Comparison of ENCODE assay signal across 8 cellular contexts in the genomic region with DNA sequence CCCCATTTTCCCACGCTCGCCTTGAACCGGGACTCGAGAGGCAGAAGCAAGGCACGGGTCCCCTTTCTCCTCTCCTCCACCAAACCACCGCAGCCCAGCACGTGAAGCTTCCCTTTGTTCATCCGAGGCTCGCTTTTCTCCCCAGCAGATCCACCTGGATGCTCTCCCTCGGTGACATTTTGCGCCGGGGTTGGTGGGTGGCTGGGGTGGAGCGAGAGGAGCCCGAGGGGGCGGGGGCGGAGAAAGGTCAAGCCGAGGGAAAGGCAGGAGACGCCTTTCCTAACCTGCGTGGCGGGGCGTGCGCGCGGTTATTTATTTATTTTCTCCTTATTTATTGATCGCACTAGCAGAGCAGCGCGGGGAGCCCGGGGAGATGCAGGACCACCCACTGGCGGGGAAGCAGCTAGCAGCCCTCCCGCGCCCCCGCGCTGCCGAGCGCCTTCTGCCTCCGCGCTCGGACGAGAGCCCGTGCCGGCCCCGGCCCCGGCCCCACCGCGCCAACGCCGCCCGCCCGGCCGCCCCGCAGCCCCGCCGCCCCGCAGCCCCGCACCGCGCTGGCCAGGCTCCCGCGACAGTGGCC. TPM values are rescaled to one million over a fixed set of nuclear protein-coding genes. Genes with fewer than 3 reads are reported as not detected.
DNase-seq lines count a peak whose midpoint lies in the region; ATAC-seq and TF ChIP-seq lines count a peak whose summit lies in the region.
"Had no signal": no experiment of that assay in that cellular context is flagged by ENCODE, and none has a peak within 500 bp of the region (broad histone marks: within the 10 kb centered on the region; RNA-seq: fewer than 3 reads in every experiment).

KCND2 (plus strand) TSS at position 280 of the 580 bp plus-strand sequence.

- ATAC-seq in GM18508 (IDR thresholded peaks at IDR 0.05; ENCODE audit: insufficient read depth, unreplicated experiment) (peak; percentile 15), HCT116 (no peak)

- POLR2A ChIA-PET in HCT116 (lab: Charles Lee), result no interaction called here

- H3K4me1 ChIP-seq in HCT116 (ENCODE audit: control insufficient read depth in 1 of 2, insufficient read depth in 2 of 2, low read length in 2 of 2), result no peaks in the 10 kb centered on the region
- peaks cover 7% of the 10 kb centered on the region for H3K4me1 ChIP-seq in mesenchymal stem cell (ENCODE audit: control insufficient read depth, insufficient read depth, low read depth, low read length)
- H3K4me1 ChIP-seq in vagina, result no peaks in the 10 kb centered on the region

- no peak within 1 kb of the TSS for H2BK120ac ChIP-seq in mesenchymal stem cell (ENCODE audit: low read depth, low read length)

- peak within 1 kb of the TSS in 1 of 2 experiments; percentile 44 for H3K14ac ChIP-seq in mesenchymal stem cell (ENCODE audit: low read length in 2 of 2)

- H2AK5ac ChIP-seq in mesenchymal stem cell (ENCODE audit: low read length, severe bottlenecking), result no peak within 1 kb of the TSS

- no peaks in the 10 kb centered on the region for H3K9me2 ChIP-seq in HCT116 (ENCODE audit: insufficient read depth)

- TF ChIP-seq POLR2A in HCT116 (IDR thresholded peaks at IDR 0.05; ENCODE audit: borderline replicate concordance, extremely low read depth, insufficient read depth, insufficient read length), result no peak
- no peak for TF ChIP-seq POLR2A in vagina (IDR thresholded peaks at IDR 0.05)

- RAD21 ChIA-PET in HCT116 (lab: Charles Lee; ENCODE audit: low non-redundant PET in 1 of 2, low total read pairs in 2 of 2, uncharacterized antibody in 2 of 2, unreplicated experiment in 2 of 2), result no interaction called here

- peak within 1 kb of the TSS in 1 of 2 experiments; percentile 68 for H3K18ac ChIP-seq in mesenchymal stem cell (ENCODE audit: low read depth in 1 of 2, low read length in 2 of 2)

- H3K36me3 ChIP-seq in HCT116 (ENCODE audit: control insufficient read depth in 1 of 2, insufficient read depth in 2 of 2, low read length in 2 of 2) (no peaks in the 10 kb centered on the region), mesenchymal stem cell (ENCODE audit: control insufficient read depth in 1 of 2, insufficient read depth in 2 of 2, low read depth in 1 of 2, low read length in 2 of 2) (peaks cover 0 to 12% of the 10 kb centered on the region in 2 experiments), vagina (no peaks in the 10 kb centered on the region)

- H3K79me2 ChIP-seq in HCT116 (ENCODE audit: insufficient read depth, low read length), result no peaks in the 10 kb centered on the region

- H3K4ac ChIP-seq in mesenchymal stem cell (ENCODE audit: low read depth in 1 of 2, low read length in 2 of 2), result no peak within 1 kb of the TSS

- peak within 1 kb of the TSS in 1 of 2 experiments; percentile 48 for H3K23ac ChIP-seq in mesenchymal stem cell (ENCODE audit: low read length in 2 of 2)

- H3K4me2 ChIP-seq in HCT116 (ENCODE audit: low read length) (peak within 1 kb of the TSS; percentile 43), mesenchymal stem cell (ENCODE audit: low read length, poor library complexity, severe bottlenecking) (peak within 1 kb of the TSS; percentile 87)

- H3K9ac ChIP-seq in HCT116 (ENCODE audit: low read length), result no peak within 1 kb of the TSS
- H3K9ac ChIP-seq in mesenchymal stem cell (ENCODE audit: low read length), result peak within 1 kb of the TSS; percentile 93

- no peak within 1 kb of the TSS for H3K4me3 ChIP-seq in HCT116 (replicated peaks in 1 of 2; ENCODE audit: low read depth in 1 of 2, low read length in 2 of 2)
- peak within 1 kb of the TSS; percentile 54 for H3K4me3 ChIP-seq in choroid plexus epithelial cell (ENCODE audit: low read depth, low read length)
- peak within 1 kb of the TSS; percentile 74 to 86 for H3K4me3 ChIP-seq in mesenchymal stem cell (ENCODE audit: insufficient read depth in 1 of 2, low read depth in 1 of 2, low read length in 2 of 2)
- peak within 1 kb of the TSS; percentile 52 to 65 for H3K4me3 ChIP-seq in vagina

- BruUV-seq in HCT116 (replicated peaks; lab: Mats Ljungman, UMichigan), result no TSS peak

- H3K9me3 ChIP-seq in HCT116 (ENCODE audit: control insufficient read depth in 1 of 2, insufficient read depth in 1 of 2, low read depth in 1 of 2, low read length in 2 of 2) (no peaks in the 10 kb centered on the region), mesenchymal stem cell (ENCODE audit: control insufficient read depth, low read length) (peaks cover 9% of the 10 kb centered on the region), vagina (no peaks in the 10 kb centered on the region)

- peak within 1 kb of the TSS; percentile 24 for H4K91ac ChIP-seq in mesenchymal stem cell (ENCODE audit: low read length)

- DNase-seq in HCT116 (ENCODE audit: low read depth, low spot score) (no peak), NCI-H146 (lab: John Stamatoyannopoulos, UW) (peak; percentile 43), choroid plexus epithelial cell (ENCODE audit: low read depth) (no peak), mesenchymal stem cell (peak; percentile 32), vagina (ENCODE audit: extremely low spot score in 2 of 2) (no peak), activated gamma-delta T cell (lab: John Stamatoyannopoulos, UW) (no peak)

- intact Hi-C loops in HCT116 (cut with micrococcal nuclease) (loop anchor here (1.0 to 10.0 kb wide), 4 partner anchors 282 to 1358 kb away; no protein-coding TSS in a partner anchor), vagina (cut with DNase I) (loop anchor here (10.0 kb wide), 1 partner anchor 348 kb away; no protein-coding TSS in a partner anchor)

- no peaks in the 10 kb centered on the region for H4K20me1 ChIP-seq in HCT116 (ENCODE audit: insufficient read depth)

- TF ChIP-seq CTCF in HCT116 (IDR thresholded peaks at IDR 0.05 in 2 of 3, conservative IDR thresholded peaks at IDR 0.05 in 1 of 3; ENCODE audit: borderline replicate concordance in 1 of 3, insufficient read depth in 1 of 3, low read depth in 2 of 3, low read length in 2 of 3) (no peak), choroid plexus epithelial cell (conservative IDR thresholded peaks at IDR 0.05; ENCODE audit: low read depth, low read length) (no peak), vagina (IDR thresholded peaks at IDR 0.05) (no peak)

- WGBS in mesenchymal stem cell, result under 1% methylated on average over 30 of the region's 59 CpGs

- H2BK15ac ChIP-seq in mesenchymal stem cell (ENCODE audit: low read depth, poor library complexity, severe bottlenecking), result peak within 1 kb of the TSS; percentile 70

- H2BK12ac ChIP-seq in mesenchymal stem cell (ENCODE audit: low read length in 2 of 2), result peak within 1 kb of the TSS in 1 of 2 experiments; percentile 29

- peak within 1 kb of the TSS; percentile 42 for H4K8ac ChIP-seq in mesenchymal stem cell (ENCODE audit: low read length)

- no peak within 1 kb of the TSS for H2BK5ac ChIP-seq in mesenchymal stem cell (ENCODE audit: low read depth, low read length, poor library complexity, severe bottlenecking)

- CTCF ChIA-PET in HCT116 (lab: Charles Lee), result no interaction called here

- TF ChIP-seq RAD21 in HCT116 (IDR thresholded peaks at IDR 0.05; ENCODE audit: low read depth), result no peak

- H3K27ac ChIP-seq in HCT116 (ENCODE audit: low read depth, low read length), result no peak within 1 kb of the TSS
- no peak within 1 kb of the TSS for H3K27ac ChIP-seq in mesenchymal stem cell (ENCODE audit: low read length, poor library complexity, severe bottlenecking)
- peak within 1 kb of the TSS; percentile 60 for H3K27ac ChIP-seq in vagina

- peak within 1 kb of the TSS; percentile 74 for H2AFZ ChIP-seq in HCT116 (ENCODE audit: low read depth, low read length, poor library complexity, severe bottlenecking)
- peak within 1 kb of the TSS; percentile 60 for H2AFZ ChIP-seq in mesenchymal stem cell (ENCODE audit: low read depth, low read length)

- H3K27me3 ChIP-seq in HCT116 (ENCODE audit: insufficient read depth, low read length) (no peaks in the 10 kb centered on the region), mesenchymal stem cell (ENCODE audit: control insufficient read depth in 1 of 2, insufficient read depth in 1 of 2, low read length in 2 of 2) (peaks cover 0 to 4% of the 10 kb centered on the region in 2 experiments), vagina (no peaks in the 10 kb centered on the region)

- no peaks in the 10 kb centered on the region for H3K79me1 ChIP-seq in mesenchymal stem cell (replicated peaks; ENCODE audit: low read length, poor library complexity, severe bottlenecking)

TF ChIP-seq in HCT116, 20 proteins besides CTCF, POLR2A, EP300 and RAD21 (continues in another document):
- TF ChIP-seq SIN3A (IDR thresholded peaks at IDR 0.05; ENCODE audit: low read depth) (no peak), ATF3 (IDR thresholded peaks at IDR 0.05) (no peak), EZH2phosphoT487 (IDR thresholded peaks at IDR 0.05; ENCODE audit: borderline replicate concordance) (no peak), POLR2AphosphoS5 (IDR thresholded peaks at IDR 0.05; ENCODE audit: low read depth, low read length) (no peak), ZFX (IDR thresholded peaks at IDR 0.05) (no peak), SP1 (IDR thresholded peaks at IDR 0.05; ENCODE audit: low read depth) (no peak), EZH2 (IDR thresholded peaks at IDR 0.05) (no peak), JUND (IDR thresholded peaks at IDR 0.05) (no peak), CEBPB (IDR thresholded peaks at IDR 0.05; ENCODE audit: low read depth) (no peak), ZNF274 (IDR thresholded peaks at IDR 0.05; ENCODE audit: low read depth, low read length) (no peak), TCF7L2 (IDR thresholded peaks at IDR 0.05; ENCODE audit: borderline replicate concordance, extremely low read depth, insufficient read depth, insufficient read length) (no peak)
- TF ChIP-seq, protein P1, sequence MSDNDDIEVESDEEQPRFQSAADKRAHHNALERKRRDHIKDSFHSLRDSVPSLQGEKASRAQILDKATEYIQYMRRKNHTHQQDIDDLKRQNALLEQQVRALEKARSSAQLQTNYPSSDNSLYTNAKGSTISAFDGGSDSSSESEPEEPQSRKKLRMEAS (IDR thresholded peaks at IDR 0.05), result no peak

RNA-seq across cellular contexts. Expression of gene KCND2, which starts in this region (rescaled TPM):
- total RNA-seq in HCT116 (2021; ENCODE audit: unreplicated experiment) (0.05 TPM), vagina (3.7 TPM)
- not detected in 2 replicates for polyA plus RNA-seq in HCT116 (2012)
- 0.64 TPM for polyA plus RNA-seq in mesenchymal stem cell (2013, experiment 1 of 2)
- 0.53 TPM for polyA plus RNA-seq in mesenchymal stem cell (2013, experiment 2 of 2)
- total RNA-seq: activated CD8-positive, alpha-beta memory T cell treated with anti-CD3 and anti-CD28 coated beads for 36 hours had no signal

Comparison
In these comparisons a context has a peak if more than half of its experiments do, and no peak if none do; other contexts are left out.
1. DNase-seq: peak in NCI-H146 (single experiment) and mesenchymal stem cell (single experiment); none in HCT116 (single experiment), choroid plexus epithelial cell (single experiment), vagina (0 of 2) and activated gamma-delta T cell (single experiment).
2. H3K4me3 ChIP-seq: peak in choroid plexus epithelial cell (single experiment), mesenchymal stem cell (2 of 2) and vagina (2 of 2); none in HCT116 (0 of 2).